Comparison of ENCODE assay signal across 1 cellular context in genomic region chr15:96273317-96274086, GRCh38.
A peak's percentile ranks its signal among the peaks of the same experiment; 100 is the strongest.
TF ChIP-seq lines count a peak whose summit lies in the region.

No MANE protein-coding gene starts in this region.

TF ChIP-seq in HEK293, 187 proteins besides CTCF, POLR2A, EP300 and RAD21 (continued from another document and continues in another):
- TF ChIP-seq, protein P1, sequence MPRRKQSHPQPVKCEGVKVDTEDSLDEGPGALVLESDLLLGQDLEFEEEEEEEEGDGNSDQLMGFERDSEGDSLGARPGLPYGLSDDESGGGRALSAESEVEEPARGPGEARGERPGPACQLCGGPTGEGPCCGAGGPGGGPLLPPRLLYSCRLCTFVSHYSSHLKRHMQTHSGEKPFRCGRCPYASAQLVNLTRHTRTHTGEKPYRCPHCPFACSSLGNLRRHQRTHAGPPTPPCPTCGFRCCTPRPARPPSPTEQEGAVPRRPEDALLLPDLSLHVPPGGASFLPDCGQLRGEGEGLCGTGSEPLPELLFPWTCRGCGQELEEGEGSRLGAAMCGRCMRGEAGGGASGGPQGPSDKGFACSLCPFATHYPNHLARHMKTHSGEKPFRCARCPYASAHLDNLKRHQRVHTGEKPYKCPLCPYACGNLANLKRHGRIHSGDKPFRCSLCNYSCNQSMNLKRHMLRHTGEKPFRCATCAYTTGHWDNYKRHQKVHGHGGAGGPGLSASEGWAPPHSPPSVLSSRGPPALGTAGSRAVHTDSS (tag by site-specific recombination; IDR thresholded peaks at IDR 0.05), result no peak
- TF ChIP-seq ZNF768 (tag by site-specific recombination; IDR thresholded peaks at IDR 0.05) (no peak), SETDB1 (IDR thresholded peaks at IDR 0.05; ENCODE audit: insufficient read length, low read length) (no peak), ZNF677 (tag by site-specific recombination; IDR thresholded peaks at IDR 0.05) (no peak), ZNF169 (tag by site-specific recombination; IDR thresholded peaks at IDR 0.05) (no peak), ZNF211 (tag by site-specific recombination; IDR thresholded peaks at IDR 0.05; ENCODE audit: low read depth) (no peak), ZFHX2 (tag by site-specific recombination; conservative IDR thresholded peaks at IDR 0.05) (peak; percentile 87), ZNF549 (tag by site-specific recombination; IDR thresholded peaks at IDR 0.05) (no peak), ZFP3 (tag by site-specific recombination; IDR thresholded peaks at IDR 0.05; ENCODE audit: low read depth) (no peak), EGR2 (tag by site-specific recombination; IDR thresholded peaks at IDR 0.05; ENCODE audit: low read depth) (peak; percentile 51), ZNF548 (tag by site-specific recombination; IDR thresholded peaks at IDR 0.05) (no peak), ZNF302 (tag by site-specific recombination; IDR thresholded peaks at IDR 0.05; ENCODE audit: low read depth) (no peak), ZNF837 (tag by site-specific recombination; IDR thresholded peaks at IDR 0.05) (no peak), PRDM1 (tag by site-specific recombination; IDR thresholded peaks at IDR 0.05) (no peak), ZNF501 (tag by site-specific recombination; IDR thresholded peaks at IDR 0.05) (no peak), ZSCAN23 (tag by site-specific recombination; IDR thresholded peaks at IDR 0.05) (no peak), TRIM28 (IDR thresholded peaks at IDR 0.05; ENCODE audit: borderline replicate concordance, low read length) (no peak), ZNF155 (tag by site-specific recombination; IDR thresholded peaks at IDR 0.05) (no peak), GLIS1 (tag by site-specific recombination; IDR thresholded peaks at IDR 0.05) (no peak), ZNF529 (tag by site-specific recombination; IDR thresholded peaks at IDR 0.05; ENCODE audit: insufficient replicate concordance) (no peak), ZNF654 (tag by site-specific recombination; IDR thresholded peaks at IDR 0.05; ENCODE audit: low read depth) (no peak), SALL2 (tag by site-specific recombination; IDR thresholded peaks at IDR 0.05; ENCODE audit: borderline replicate concordance) (no peak), ZNF585B (tag by site-specific recombination; IDR thresholded peaks at IDR 0.05) (no peak), KLF16 (tag by site-specific recombination; IDR thresholded peaks at IDR 0.05) (no peak), GLI4 (tag by site-specific recombination; IDR thresholded peaks at IDR 0.05) (no peak), ZNF48 (tag by site-specific recombination; IDR thresholded peaks at IDR 0.05) (no peak), ZNF18 (tag by site-specific recombination; IDR thresholded peaks at IDR 0.05) (no peak), ZNF433 (tag by site-specific recombination; IDR thresholded peaks at IDR 0.05; ENCODE audit: low read depth) (no peak), ZNF175 (tag by site-specific recombination; IDR thresholded peaks at IDR 0.05) (no peak), KLF7 (tag by site-specific recombination; IDR thresholded peaks at IDR 0.05; ENCODE audit: borderline replicate concordance) (no peak), MEIS1 (CRISPR knock-in tag; IDR thresholded peaks at IDR 0.05; ENCODE audit: borderline replicate concordance) (no peak), ZNF473 (tag by site-specific recombination; IDR thresholded peaks at IDR 0.05) (no peak), ZNF394 (tag by site-specific recombination; IDR thresholded peaks at IDR 0.05; ENCODE audit: borderline replicate concordance) (no peak), ZNF248 (tag by site-specific recombination; IDR thresholded peaks at IDR 0.05) (no peak), ZNF133 (tag by site-specific recombination; IDR thresholded peaks at IDR 0.05) (no peak), ZNF843 (tag by site-specific recombination; IDR thresholded peaks at IDR 0.05) (peak; percentile 69), ZNF391 (tag by site-specific recombination; IDR thresholded peaks at IDR 0.05; ENCODE audit: borderline replicate concordance, low read depth) (no peak)
- TF ChIP-seq, protein P2, sequence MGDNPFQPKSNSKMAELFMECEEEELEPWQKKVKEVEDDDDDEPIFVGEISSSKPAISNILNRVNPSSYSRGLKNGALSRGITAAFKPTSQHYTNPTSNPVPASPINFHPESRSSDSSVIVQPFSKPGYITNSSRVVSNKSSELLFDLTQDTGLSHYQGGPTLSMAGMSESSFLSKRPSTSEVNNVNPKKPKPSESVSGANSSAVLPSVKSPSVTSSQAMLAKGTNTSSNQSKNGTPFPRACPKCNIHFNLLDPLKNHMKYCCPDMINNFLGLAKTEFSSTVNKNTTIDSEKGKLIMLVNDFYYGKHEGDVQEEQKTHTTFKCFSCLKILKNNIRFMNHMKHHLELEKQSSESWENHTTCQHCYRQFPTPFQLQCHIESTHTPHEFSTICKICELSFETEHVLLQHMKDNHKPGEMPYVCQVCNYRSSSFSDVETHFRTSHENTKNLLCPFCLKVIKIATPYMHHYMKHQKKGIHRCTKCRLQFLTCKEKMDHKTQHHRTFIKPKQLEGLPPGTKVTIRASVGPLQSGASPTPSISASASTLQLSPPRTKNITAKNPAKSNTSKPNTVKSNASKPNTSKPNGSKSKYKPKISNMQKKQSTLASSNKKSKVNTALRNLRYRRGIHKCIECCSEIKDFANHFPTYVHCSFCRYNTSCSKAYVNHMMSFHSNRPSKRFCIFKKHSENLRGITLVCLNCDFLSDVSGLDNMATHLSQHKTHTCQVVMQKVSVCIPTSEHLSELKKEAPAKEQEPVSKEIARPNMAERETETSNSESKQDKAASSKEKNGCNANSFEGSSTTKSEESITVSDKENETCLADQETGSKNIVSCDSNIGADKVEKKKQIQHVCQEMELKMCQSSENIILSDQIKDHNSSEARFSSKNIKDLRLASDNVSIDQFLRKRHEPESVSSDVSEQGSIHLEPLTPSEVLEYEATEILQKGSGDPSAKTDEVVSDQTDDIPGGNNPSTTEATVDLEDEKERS (tag by site-specific recombination; IDR thresholded peaks at IDR 0.05), result no peak
- TF ChIP-seq, protein P3, sequence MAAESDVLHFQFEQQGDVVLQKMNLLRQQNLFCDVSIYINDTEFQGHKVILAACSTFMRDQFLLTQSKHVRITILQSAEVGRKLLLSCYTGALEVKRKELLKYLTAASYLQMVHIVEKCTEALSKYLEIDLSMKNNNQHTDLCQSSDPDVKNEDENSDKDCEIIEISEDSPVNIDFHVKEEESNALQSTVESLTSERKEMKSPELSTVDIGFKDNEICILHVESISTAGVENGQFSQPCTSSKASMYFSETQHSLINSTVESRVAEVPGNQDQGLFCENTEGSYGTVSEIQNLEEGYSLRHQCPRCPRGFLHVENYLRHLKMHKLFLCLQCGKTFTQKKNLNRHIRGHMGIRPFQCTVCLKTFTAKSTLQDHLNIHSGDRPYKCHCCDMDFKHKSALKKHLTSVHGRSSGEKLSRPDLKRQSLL (tag by site-specific recombination; IDR thresholded peaks at IDR 0.05), result no peak
- TF ChIP-seq, protein P4, sequence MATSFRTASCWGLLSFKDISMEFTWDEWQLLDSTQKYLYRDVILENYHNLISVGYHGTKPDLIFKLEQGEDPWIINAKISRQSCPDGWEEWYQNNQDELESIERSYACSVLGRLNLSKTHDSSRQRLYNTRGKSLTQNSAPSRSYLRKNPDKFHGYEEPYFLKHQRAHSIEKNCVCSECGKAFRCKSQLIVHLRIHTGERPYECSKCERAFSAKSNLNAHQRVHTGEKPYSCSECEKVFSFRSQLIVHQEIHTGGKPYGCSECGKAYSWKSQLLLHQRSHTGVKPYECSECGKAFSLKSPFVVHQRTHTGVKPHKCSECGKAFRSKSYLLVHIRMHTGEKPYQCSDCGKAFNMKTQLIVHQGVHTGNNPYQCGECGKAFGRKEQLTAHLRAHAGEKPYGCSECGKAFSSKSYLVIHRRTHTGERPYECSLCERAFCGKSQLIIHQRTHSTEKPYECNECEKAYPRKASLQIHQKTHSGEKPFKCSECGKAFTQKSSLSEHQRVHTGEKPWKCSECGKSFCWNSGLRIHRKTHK (tag by site-specific recombination; IDR thresholded peaks at IDR 0.05), result no peak
- TF ChIP-seq, protein P5, sequence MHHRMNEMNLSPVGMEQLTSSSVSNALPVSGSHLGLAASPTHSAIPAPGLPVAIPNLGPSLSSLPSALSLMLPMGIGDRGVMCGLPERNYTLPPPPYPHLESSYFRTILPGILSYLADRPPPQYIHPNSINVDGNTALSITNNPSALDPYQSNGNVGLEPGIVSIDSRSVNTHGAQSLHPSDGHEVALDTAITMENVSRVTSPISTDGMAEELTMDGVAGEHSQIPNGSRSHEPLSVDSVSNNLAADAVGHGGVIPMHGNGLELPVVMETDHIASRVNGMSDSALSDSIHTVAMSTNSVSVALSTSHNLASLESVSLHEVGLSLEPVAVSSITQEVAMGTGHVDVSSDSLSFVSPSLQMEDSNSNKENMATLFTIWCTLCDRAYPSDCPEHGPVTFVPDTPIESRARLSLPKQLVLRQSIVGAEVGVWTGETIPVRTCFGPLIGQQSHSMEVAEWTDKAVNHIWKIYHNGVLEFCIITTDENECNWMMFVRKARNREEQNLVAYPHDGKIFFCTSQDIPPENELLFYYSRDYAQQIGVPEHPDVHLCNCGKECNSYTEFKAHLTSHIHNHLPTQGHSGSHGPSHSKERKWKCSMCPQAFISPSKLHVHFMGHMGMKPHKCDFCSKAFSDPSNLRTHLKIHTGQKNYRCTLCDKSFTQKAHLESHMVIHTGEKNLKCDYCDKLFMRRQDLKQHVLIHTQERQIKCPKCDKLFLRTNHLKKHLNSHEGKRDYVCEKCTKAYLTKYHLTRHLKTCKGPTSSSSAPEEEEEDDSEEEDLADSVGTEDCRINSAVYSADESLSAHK (tag by site-specific recombination; IDR thresholded peaks at IDR 0.05), result no peak
- TF ChIP-seq, protein P6, sequence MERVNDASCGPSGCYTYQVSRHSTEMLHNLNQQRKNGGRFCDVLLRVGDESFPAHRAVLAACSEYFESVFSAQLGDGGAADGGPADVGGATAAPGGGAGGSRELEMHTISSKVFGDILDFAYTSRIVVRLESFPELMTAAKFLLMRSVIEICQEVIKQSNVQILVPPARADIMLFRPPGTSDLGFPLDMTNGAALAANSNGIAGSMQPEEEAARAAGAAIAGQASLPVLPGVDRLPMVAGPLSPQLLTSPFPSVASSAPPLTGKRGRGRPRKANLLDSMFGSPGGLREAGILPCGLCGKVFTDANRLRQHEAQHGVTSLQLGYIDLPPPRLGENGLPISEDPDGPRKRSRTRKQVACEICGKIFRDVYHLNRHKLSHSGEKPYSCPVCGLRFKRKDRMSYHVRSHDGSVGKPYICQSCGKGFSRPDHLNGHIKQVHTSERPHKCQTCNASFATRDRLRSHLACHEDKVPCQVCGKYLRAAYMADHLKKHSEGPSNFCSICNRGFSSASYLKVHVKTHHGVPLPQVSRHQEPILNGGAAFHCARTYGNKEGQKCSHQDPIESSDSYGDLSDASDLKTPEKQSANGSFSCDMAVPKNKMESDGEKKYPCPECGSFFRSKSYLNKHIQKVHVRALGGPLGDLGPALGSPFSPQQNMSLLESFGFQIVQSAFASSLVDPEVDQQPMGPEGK (tag by site-specific recombination; IDR thresholded peaks at IDR 0.05), result no peak
- TF ChIP-seq, protein P7, sequence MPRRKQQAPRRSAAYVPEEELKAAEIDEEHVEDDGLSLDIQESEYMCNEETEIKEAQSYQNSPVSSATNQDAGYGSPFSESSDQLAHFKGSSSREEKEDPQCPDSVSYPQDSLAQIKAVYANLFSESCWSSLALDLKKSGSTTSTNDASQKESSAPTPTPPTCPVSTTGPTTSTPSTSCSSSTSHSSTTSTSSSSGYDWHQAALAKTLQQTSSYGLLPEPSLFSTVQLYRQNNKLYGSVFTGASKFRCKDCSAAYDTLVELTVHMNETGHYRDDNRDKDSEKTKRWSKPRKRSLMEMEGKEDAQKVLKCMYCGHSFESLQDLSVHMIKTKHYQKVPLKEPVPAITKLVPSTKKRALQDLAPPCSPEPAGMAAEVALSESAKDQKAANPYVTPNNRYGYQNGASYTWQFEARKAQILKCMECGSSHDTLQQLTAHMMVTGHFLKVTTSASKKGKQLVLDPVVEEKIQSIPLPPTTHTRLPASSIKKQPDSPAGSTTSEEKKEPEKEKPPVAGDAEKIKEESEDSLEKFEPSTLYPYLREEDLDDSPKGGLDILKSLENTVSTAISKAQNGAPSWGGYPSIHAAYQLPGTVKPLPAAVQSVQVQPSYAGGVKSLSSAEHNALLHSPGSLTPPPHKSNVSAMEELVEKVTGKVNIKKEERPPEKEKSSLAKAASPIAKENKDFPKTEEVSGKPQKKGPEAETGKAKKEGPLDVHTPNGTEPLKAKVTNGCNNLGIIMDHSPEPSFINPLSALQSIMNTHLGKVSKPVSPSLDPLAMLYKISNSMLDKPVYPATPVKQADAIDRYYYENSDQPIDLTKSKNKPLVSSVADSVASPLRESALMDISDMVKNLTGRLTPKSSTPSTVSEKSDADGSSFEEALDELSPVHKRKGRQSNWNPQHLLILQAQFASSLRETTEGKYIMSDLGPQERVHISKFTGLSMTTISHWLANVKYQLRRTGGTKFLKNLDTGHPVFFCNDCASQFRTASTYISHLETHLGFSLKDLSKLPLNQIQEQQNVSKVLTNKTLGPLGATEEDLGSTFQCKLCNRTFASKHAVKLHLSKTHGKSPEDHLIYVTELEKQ (tag by site-specific recombination; IDR thresholded peaks at IDR 0.05; ENCODE audit: borderline replicate concordance), result 0 out of 2 replicates have a peak, but pooled peaks have one; percentile 10
- TF ChIP-seq, protein P8, sequence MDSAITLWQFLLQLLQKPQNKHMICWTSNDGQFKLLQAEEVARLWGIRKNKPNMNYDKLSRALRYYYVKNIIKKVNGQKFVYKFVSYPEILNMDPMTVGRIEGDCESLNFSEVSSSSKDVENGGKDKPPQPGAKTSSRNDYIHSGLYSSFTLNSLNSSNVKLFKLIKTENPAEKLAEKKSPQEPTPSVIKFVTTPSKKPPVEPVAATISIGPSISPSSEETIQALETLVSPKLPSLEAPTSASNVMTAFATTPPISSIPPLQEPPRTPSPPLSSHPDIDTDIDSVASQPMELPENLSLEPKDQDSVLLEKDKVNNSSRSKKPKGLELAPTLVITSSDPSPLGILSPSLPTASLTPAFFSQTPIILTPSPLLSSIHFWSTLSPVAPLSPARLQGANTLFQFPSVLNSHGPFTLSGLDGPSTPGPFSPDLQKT (IDR thresholded peaks at IDR 0.05; ENCODE audit: borderline replicate concordance, low read depth, low read length), result no peak
- TF ChIP-seq, protein P9, sequence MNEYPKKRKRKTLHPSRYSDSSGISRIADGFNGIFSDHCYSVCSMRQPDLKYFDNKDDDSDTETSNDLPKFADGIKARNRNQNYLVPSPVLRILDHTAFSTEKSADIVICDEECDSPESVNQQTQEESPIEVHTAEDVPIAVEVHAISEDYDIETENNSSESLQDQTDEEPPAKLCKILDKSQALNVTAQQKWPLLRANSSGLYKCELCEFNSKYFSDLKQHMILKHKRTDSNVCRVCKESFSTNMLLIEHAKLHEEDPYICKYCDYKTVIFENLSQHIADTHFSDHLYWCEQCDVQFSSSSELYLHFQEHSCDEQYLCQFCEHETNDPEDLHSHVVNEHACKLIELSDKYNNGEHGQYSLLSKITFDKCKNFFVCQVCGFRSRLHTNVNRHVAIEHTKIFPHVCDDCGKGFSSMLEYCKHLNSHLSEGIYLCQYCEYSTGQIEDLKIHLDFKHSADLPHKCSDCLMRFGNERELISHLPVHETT (tag by site-specific recombination; IDR thresholded peaks at IDR 0.05), result no peak
